9 cellular contexts compared by ENCODE assay signal in genomic region chr6:37005827-37006514, GRCh38. TPM values are rescaled to one million over a fixed set of nuclear protein-coding genes. Genes with fewer than 3 reads are reported as not detected.
A peak's percentile ranks its signal among the peaks of the same experiment; 100 is the strongest.
DNase-seq lines count a peak whose midpoint lies in the region; ATAC-seq and TF ChIP-seq lines count a peak whose summit lies in the region.
"Had no signal": no experiment of that assay in that cellular context is flagged by ENCODE, and none has a peak within 500 bp of the region (broad histone marks: within the 10 kb centered on the region; RNA-seq: fewer than 3 reads in every experiment).

No MANE protein-coding gene starts in this region.

- no peaks in the 10 kb centered on the region for H3K27me3 Mint-ChIP-seq in WTC11 (ENCODE audit: low read depth)

- CTCF ChIA-PET in RWPE1 (lab: Yijun Ruan, JAX): interaction anchor here (2.1 kb wide), 1 partner anchor 12 kb away, joined by 10 read pairs; no protein-coding TSS in a partner anchor
- CTCF ChIA-PET in WTC11 (lab: Charles Lee): interaction anchor here (0.7 to 2.6 kb wide), 5 partner anchors 13 to 238 kb away, joined by 3 to 41 read pairs (median 3); no protein-coding TSS in a partner anchor

- no peaks in the 10 kb centered on the region for H3K4me1 Mint-ChIP-seq in WTC11

- POLR2A ChIA-PET in RWPE1 (lab: Yijun Ruan, JAX; ENCODE audit: low non-redundant PET): no interaction called here
- POLR2A ChIA-PET in WTC11 (lab: Charles Lee): interaction anchor here (0.6 to 2.1 kb wide), 2 partner anchors 12 to 405 kb away, joined by 5 to 9 read pairs; no protein-coding TSS in a partner anchor

- no peak overlapping the region for H2AFZ ChIP-seq in GM23248

- H3K4me1 ChIP-seq in mucosa of rectum (ENCODE audit: control insufficient read depth in 2 of 2, insufficient read depth in 2 of 2, low read length in 2 of 2) (peaks cover 0 to 4% of the 10 kb centered on the region in 2 donors), GM23248 (ENCODE audit: insufficient read depth) (0 out of 2 replicates have a peak, but pooled peaks cover 7% of the 10 kb centered on the region)

- no peaks in the 10 kb centered on the region for H3K79me2 ChIP-seq in GM23248 (ENCODE audit: insufficient read depth)

- H4K20me1 ChIP-seq in GM23248 (ENCODE audit: insufficient read depth): no peaks in the 10 kb centered on the region

- no peaks in the 10 kb centered on the region for H3K9me2 ChIP-seq in GM23248 (ENCODE audit: insufficient read depth)

- in situ Hi-C loops in GM23248 (cut with MboI): loop anchor here (10.0 kb wide), 1 partner anchor 231 kb away; no protein-coding TSS in a partner anchor

- H3K9ac ChIP-seq in mucosa of rectum (ENCODE audit: low read depth in 1 of 2, low read length in 2 of 2) (peak overlapping the region; percentile 36 to 48), GM23248 (no peak overlapping the region)

- no peaks in the 10 kb centered on the region for H3K9me3 ChIP-seq in mucosa of rectum (ENCODE audit: control insufficient read depth in 2 of 2, low read length in 2 of 2)
- H3K9me3 ChIP-seq in GM23248 (ENCODE audit: low read depth): no peaks in the 10 kb centered on the region

- TF ChIP-seq CTCF in GM06990 (IDR thresholded peaks at IDR 0.05; ENCODE audit: insufficient read depth, low read length, poor library complexity, severe bottlenecking): no peak
- no peak for TF ChIP-seq CTCF in RWPE1 (conservative IDR thresholded peaks at IDR 0.05; ENCODE audit: low read depth)
- TF ChIP-seq CTCF in WTC11 (IDR thresholded peaks at IDR 0.05): no peak

- H3K27me3 ChIP-seq in GM06990 (replicated peaks; ENCODE audit: control insufficient read depth, insufficient read depth, low read length) (no peaks in the 10 kb centered on the region), mucosa of rectum (ENCODE audit: control insufficient read depth in 2 of 2, insufficient read depth in 2 of 2, low read length in 2 of 2) (no peaks in the 10 kb centered on the region), GM23248 (replicated peaks; ENCODE audit: insufficient read depth) (no peaks in the 10 kb centered on the region)

- H3K9me3 Mint-ChIP-seq in WTC11: no peaks in the 10 kb centered on the region

- peak; percentile 9 for ATAC-seq in GM21528 (IDR thresholded peaks at IDR 0.05; ENCODE audit: low FRiP score, unreplicated experiment)
- ATAC-seq in WTC11: no peak
- no peak for ATAC-seq in GM21367 (IDR thresholded peaks at IDR 0.05; ENCODE audit: unreplicated experiment)

- WGBS in GM23248 (ENCODE audit: low coverage in 1 of 2, low lambda C conversion rate in 2 of 2, missing lambda C conversion rate in 2 of 2), 2 experiments: 85 to 89% methylated on average over 12 of the region's 12 CpGs

- peak overlapping the region; percentile 92 for H3K4me3 ChIP-seq in GM06990 (replicated peaks; ENCODE audit: low read depth, low read length)
- peak overlapping the region; percentile 37 to 68 for H3K4me3 ChIP-seq in mucosa of rectum (ENCODE audit: low read length in 2 of 2)
- H3K4me3 ChIP-seq in GM23248: no peak overlapping the region

- no peaks in the 10 kb centered on the region for H3F3A ChIP-seq in GM23248 (ENCODE audit: insufficient read depth)

- peak overlapping the region; percentile 46; the same call in 1 of the 2 replicates for H3K27ac ChIP-seq in RWPE1
- peak overlapping the region; percentile 33 to 35 for H3K27ac ChIP-seq in mucosa of rectum (ENCODE audit: low read depth in 2 of 2, low read length in 2 of 2)
- H3K27ac ChIP-seq in GM23248: no peak overlapping the region

- H3K36me3 ChIP-seq in GM06990 (ENCODE audit: control insufficient read depth, insufficient read depth, low read length) (peaks cover 17% of the 10 kb centered on the region), mucosa of rectum (ENCODE audit: control insufficient read depth in 2 of 2, insufficient read depth in 2 of 2, low read length in 2 of 2) (no peaks in the 10 kb centered on the region), GM23248 (ENCODE audit: low read depth) (no peaks in the 10 kb centered on the region)

- no peak overlapping the region for H3K27ac Mint-ChIP-seq in WTC11

- DNase-seq in GM06990 (ENCODE audit: extremely low read depth, insufficient read length) (no peak), RWPE1 (ENCODE audit: low spot score) (no peak), WTC11 (ENCODE audit: low spot score) (no peak), GM23248 (no peak), NCI-H82 (lab: John Stamatoyannopoulos, UW) (no peak)
- DNase-seq: T-helper 9 cell had no signal

- H3K36me3 Mint-ChIP-seq in WTC11: no peaks in the 10 kb centered on the region

- no peak overlapping the region for H3K4me2 ChIP-seq in GM23248 (ENCODE audit: unreplicated experiment)

- no peak overlapping the region for H3K4me3 Mint-ChIP-seq in WTC11

TF ChIP-seq in WTC11, 78 proteins besides CTCF, POLR2A, EP300 and RAD21:
- TF ChIP-seq AR (CRISPR knock-in tag; IDR thresholded peaks at IDR 0.05): no peak
- no peak for TF ChIP-seq STAT6 (CRISPR knock-in tag; conservative IDR thresholded peaks at IDR 0.05; ENCODE audit: low read depth)
- no peak for TF ChIP-seq ERG (CRISPR knock-in tag; IDR thresholded peaks at IDR 0.05)
- no peak for TF ChIP-seq ZBTB21 (CRISPR knock-in tag; IDR thresholded peaks at IDR 0.05; ENCODE audit: borderline replicate concordance)
TF ChIP-seq in WTC11: peak in this region for 0.

RNA-seq across cellular contexts. Expression of gene FGD2, which starts 0.5 kb away (rescaled TPM):
- 0.31 to 0.78 TPM (median 0.44 TPM) in 3 replicates for total RNA-seq in WTC11 (2021)
- total RNA-seq in GM23248 (2014; rRNA removed; shearing (Covaris generic)): not detected in 2 replicates
- polyA plus RNA-seq in GM23248 (2016; fragmentation: Nextera tagmentation; extraction: Ambion mirVana): not detected in 2 replicates

RNA-seq across cellular contexts. Expression of gene MTCH1, which starts 20.0 kb away (rescaled TPM):
- 198 to 207 TPM (median 204 TPM) in 3 replicates for total RNA-seq in WTC11 (2021)
- total RNA-seq in GM23248 (2014; rRNA removed; shearing (Covaris generic)): 418 and 473 TPM in 2 replicates
- 370 and 395 TPM in 2 replicates for polyA plus RNA-seq in GM23248 (2016; fragmentation: Nextera tagmentation; extraction: Ambion mirVana)

RNA-seq across cellular contexts. Expression of gene PI16, which starts 51.4 kb away (rescaled TPM):
- total RNA-seq in WTC11 (2021): 0.09 to 0.17 TPM in 2 of 3 replicates, not detected in the other
- total RNA-seq in GM23248 (2014; rRNA removed; shearing (Covaris generic)): 181 and 227 TPM in 2 replicates
- 390 and 398 TPM in 2 replicates for polyA plus RNA-seq in GM23248 (2016; fragmentation: Nextera tagmentation; extraction: Ambion mirVana)

Comparison
In these comparisons a context has a peak if more than half of its experiments do, and no peak if none do; other contexts are left out.
1. RNA of gene PI16, which starts 51.4 kb away (total RNA-seq): 181 to 227 TPM in GM23248; 0.09 to 0.17 TPM in WTC11; every median in the first group is over 100 times any median in the second.